ENCODE assay signal across 2 cellular contexts in genomic region chr4:122710434-122711308, GRCh38.
TF ChIP-seq lines count a peak whose summit lies in the region.

No MANE protein-coding gene starts in this region.

TF ChIP-seq in IMR-90, 13 proteins besides CTCF, POLR2A, EP300 and RAD21:
- TF ChIP-seq ELK1 (IDR thresholded peaks at IDR 0.05; ENCODE audit: borderline replicate concordance, low read depth, low read length) (no peak), MXI1 (IDR thresholded peaks at IDR 0.05; ENCODE audit: borderline replicate concordance, low read depth, low read length) (no peak), RFX5 (IDR thresholded peaks at IDR 0.05; ENCODE audit: low read depth, low read length) (no peak), RCOR1 (IDR thresholded peaks at IDR 0.05; ENCODE audit: insufficient replicate concordance, low read length) (no peak), NFE2L2 (IDR thresholded peaks at IDR 0.05; ENCODE audit: low read depth, low read length) (no peak)

TF ChIP-seq in endothelial cell of umbilical vein, 7 proteins besides CTCF, POLR2A, EP300 and RAD21 (continued from another document):
- TF ChIP-seq POLR2AphosphoS5 (IDR thresholded peaks at IDR 0.05; ENCODE audit: insufficient read depth, low read depth, low read length) = no peak
